ENCODE assay signal across 15 cellular contexts in genomic region chr17:59696682-59697277, GRCh38. TPM values are rescaled to one million over a fixed set of nuclear protein-coding genes. Genes with fewer than 3 reads are reported as not detected.
DNase-seq lines count a peak whose midpoint lies in the region; ATAC-seq, FAIRE-seq and TF ChIP-seq lines count a peak whose summit lies in the region.
"Had no signal": no experiment of that assay in that cellular context is flagged by ENCODE, and none has a peak within 500 bp of the region (broad histone marks: within the 10 kb centered on the region; RNA-seq: fewer than 3 reads in every experiment).

No MANE protein-coding gene starts in this region.

- H3K9me3 ChIP-seq in CD4-positive, CD25-positive, alpha-beta regulatory T cell (ENCODE audit: control insufficient read depth in 2 of 2, low read length in 2 of 2): no peaks in the 10 kb centered on the region
- no peaks in the 10 kb centered on the region for H3K9me3 ChIP-seq in mucosa of descending colon
- H3K9me3 ChIP-seq: right atrium auricular region had no signal

- peak; percentile 46 for FAIRE-seq in GM18507 (lab: Jason Lieb, UNC)
- FAIRE-seq: colon had no signal

- H3K9me3 Mint-ChIP-seq in CD4-positive, CD25-positive, alpha-beta regulatory T cell: no peaks in the 10 kb centered on the region
- no peaks in the 10 kb centered on the region for H3K9me3 Mint-ChIP-seq in WTC11
- H3K9me3 Mint-ChIP-seq: activated naive CD4-positive, alpha-beta T cell treated with anti-CD3 and anti-CD28 coated beads, Interleukin-2, amount 50 U/mL, for 72 hours; T-helper 2 cell treated with Interferon-gamma antibody and Interleukin-4, amounts not matched to agents 5 μg/mL and 100 μg/mL, for 36 hours had no signal

- no peaks in the 10 kb centered on the region for H3K27me3 Mint-ChIP-seq in CD4-positive, CD25-positive, alpha-beta regulatory T cell
- no peaks in the 10 kb centered on the region for H3K27me3 Mint-ChIP-seq in WTC11 (ENCODE audit: low read depth)

- intact Hi-C loops in mucosa of descending colon (cut with DNase I, micrococcal nuclease): no loop called here
- intact Hi-C loops in cardiac septum (cut with DNase I): no loop called here

- no peaks in the 10 kb centered on the region for H3K27me3 ChIP-seq in CD4-positive, CD25-positive, alpha-beta regulatory T cell (ENCODE audit: control insufficient read depth, insufficient read depth, low read length)
- H3K27me3 ChIP-seq: right atrium auricular region had no signal

- H3K4me1 Mint-ChIP-seq in CD4-positive, CD25-positive, alpha-beta regulatory T cell: peaks cover 12 to 44% (median 37%) of the 10 kb centered on the region in 4 donors
- H3K4me1 Mint-ChIP-seq in WTC11: peaks cover 10% of the 10 kb centered on the region

- peak overlapping the region; percentile 0 to 26 (median 23) for H3K27ac Mint-ChIP-seq in CD4-positive, CD25-positive, alpha-beta regulatory T cell
- H3K27ac Mint-ChIP-seq in WTC11: peak overlapping the region; percentile 23; the same call in 1 of the 2 replicates
- H3K27ac Mint-ChIP-seq: T-helper 2 cell treated with Interferon-gamma antibody and Interleukin-4, amounts not matched to agents 5 μg/mL and 100 μg/mL, for 36 hours had no signal

- CTCF ChIA-PET in WTC11 (lab: Charles Lee): no interaction called here

- no peak for DNase-seq in CD4-positive, CD25-positive, alpha-beta regulatory T cell
- DNase-seq in GM18507 (ENCODE audit: extremely low spot score, insufficient read length, low read depth) (no peak), WTC11 (ENCODE audit: low spot score) (no peak), mucosa of descending colon (no peak), SIG-M5 (lab: John Stamatoyannopoulos, UW) (no peak), NCI-H526 treated with DMSO at 0.1 percent for 48 hours (lab: John Stamatoyannopoulos, UW) (no peak), cardiac septum (ENCODE audit: low spot score) (no peak)
- DNase-seq: activated CD4-positive, alpha-beta T cell treated with anti-CD3 and anti-CD28 coated beads, Interleukin-2, amount 50 U/mL, for 4 hours; C1 segment of cervical spinal cord; NCI-H2081 treated with DMSO at 0.1 percent for 48 hours had no signal

- H3K36me3 ChIP-seq in CD4-positive, CD25-positive, alpha-beta regulatory T cell (ENCODE audit: control insufficient read depth, insufficient read depth, low read length): peaks cover 68% of the 10 kb centered on the region
- no peaks in the 10 kb centered on the region for H3K36me3 ChIP-seq in mucosa of descending colon (ENCODE audit: low read depth)

- H3K4me1 ChIP-seq in CD4-positive, CD25-positive, alpha-beta regulatory T cell (ENCODE audit: control insufficient read depth, insufficient read depth, low read length, poor library complexity, severe bottlenecking): no peaks in the 10 kb centered on the region
- H3K4me1 ChIP-seq in mucosa of descending colon (ENCODE audit: low read depth): peaks cover 7% of the 10 kb centered on the region
- H3K4me1 ChIP-seq: right atrium auricular region had no signal

- POLR2A ChIA-PET in WTC11 (lab: Charles Lee): no interaction called here

- ATAC-seq in CD4-positive, CD25-positive, alpha-beta regulatory T cell (ENCODE audit: low read depth in 2 of 2): no peak
- ATAC-seq in WTC11 (peak; percentile 18; the same call in 1 of the 2 replicates), mucosa of descending colon (peak; percentile 82), HG03196 (IDR thresholded peaks at IDR 0.05; ENCODE audit: unreplicated experiment) (no peak)
- ATAC-seq: activated naive CD4-positive, alpha-beta T cell treated with anti-CD3 and anti-CD28 coated beads, Interleukin-2, amount 50 U/mL, for 72 hours had no signal

- no peak overlapping the region for H3K4me3 ChIP-seq in CD4-positive, CD25-positive, alpha-beta regulatory T cell (ENCODE audit: low read depth, low read length)
- H3K4me3 ChIP-seq in mucosa of descending colon: no peak overlapping the region
- H3K4me3 ChIP-seq: right atrium auricular region had no signal

- peaks cover 41% of the 10 kb centered on the region for H3K36me3 Mint-ChIP-seq in CD4-positive, CD25-positive, alpha-beta regulatory T cell
- peaks cover 48% of the 10 kb centered on the region for H3K36me3 Mint-ChIP-seq in WTC11

- H3K4me3 Mint-ChIP-seq in CD4-positive, CD25-positive, alpha-beta regulatory T cell: no peak overlapping the region
- H3K4me3 Mint-ChIP-seq in WTC11: no peak overlapping the region
- H3K4me3 Mint-ChIP-seq: T-helper 2 cell treated with Interferon-gamma antibody and Interleukin-4, amounts not matched to agents 5 μg/mL and 100 μg/mL, for 36 hours had no signal

- H3K27ac ChIP-seq in CD4-positive, CD25-positive, alpha-beta regulatory T cell (ENCODE audit: insufficient read depth, low read length, poor library complexity, severe bottlenecking): peak overlapping the region; percentile 15
- H3K27ac ChIP-seq: right atrium auricular region had no signal

- TF ChIP-seq CTCF in WTC11 (IDR thresholded peaks at IDR 0.05): no peak
- TF ChIP-seq CTCF in mucosa of descending colon (IDR thresholded peaks at IDR 0.05): no peak

TF ChIP-seq in WTC11, 78 proteins besides CTCF, POLR2A, EP300 and RAD21:
- TF ChIP-seq EMX1 (CRISPR knock-in tag; IDR thresholded peaks at IDR 0.05): 0 out of 2 replicates have a peak, but pooled peaks have one; percentile 29
- TF ChIP-seq ZNF138 (CRISPR knock-in tag; conservative IDR thresholded peaks at IDR 0.05): no peak

RNA-seq across cellular contexts. Expression of gene PTRH2, which starts 10.4 kb away (rescaled TPM):
- total RNA-seq in CD4-positive, CD25-positive, alpha-beta regulatory T cell: 8.4 TPM
- polyA plus RNA-seq in CD4-positive, CD25-positive, alpha-beta regulatory T cell: 10 to 100 TPM; 16.2 to 23.2 (median 21.4) TPM
- total RNA-seq in WTC11 (2021) (30.0 to 32.6 TPM (median 30.5 TPM) in 3 replicates), mucosa of descending colon (10 to 100 TPM; 17.0 to 20.4 (median 20.2) TPM), cardiac septum (9.7 TPM)

RNA-seq across cellular contexts. Expression of gene VMP1, which starts 10.7 kb away (rescaled TPM):
- total RNA-seq in CD4-positive, CD25-positive, alpha-beta regulatory T cell: 238 TPM
- 10 to 100 TPM; 50.3 to 84.2 (median 65.6) TPM for polyA plus RNA-seq in CD4-positive, CD25-positive, alpha-beta regulatory T cell
- 72.8 to 79.1 TPM (median 72.9 TPM) in 3 replicates for total RNA-seq in WTC11 (2021)
- total RNA-seq in mucosa of descending colon: 100 to 1,000 TPM; 257 to 361 (median 266) TPM
- total RNA-seq in cardiac septum: 82.8 TPM

Comparison
In these comparisons a context has a peak if more than half of its experiments do, and no peak if none do; other contexts are left out.
1. ATAC-seq: peak in WTC11 (single experiment) and mucosa of descending colon (single experiment); none in CD4-positive, CD25-positive, alpha-beta regulatory T cell (0 of 2) and HG03196 (single experiment).